ENCODE assay signal across 8 cellular contexts in the genomic region with DNA sequence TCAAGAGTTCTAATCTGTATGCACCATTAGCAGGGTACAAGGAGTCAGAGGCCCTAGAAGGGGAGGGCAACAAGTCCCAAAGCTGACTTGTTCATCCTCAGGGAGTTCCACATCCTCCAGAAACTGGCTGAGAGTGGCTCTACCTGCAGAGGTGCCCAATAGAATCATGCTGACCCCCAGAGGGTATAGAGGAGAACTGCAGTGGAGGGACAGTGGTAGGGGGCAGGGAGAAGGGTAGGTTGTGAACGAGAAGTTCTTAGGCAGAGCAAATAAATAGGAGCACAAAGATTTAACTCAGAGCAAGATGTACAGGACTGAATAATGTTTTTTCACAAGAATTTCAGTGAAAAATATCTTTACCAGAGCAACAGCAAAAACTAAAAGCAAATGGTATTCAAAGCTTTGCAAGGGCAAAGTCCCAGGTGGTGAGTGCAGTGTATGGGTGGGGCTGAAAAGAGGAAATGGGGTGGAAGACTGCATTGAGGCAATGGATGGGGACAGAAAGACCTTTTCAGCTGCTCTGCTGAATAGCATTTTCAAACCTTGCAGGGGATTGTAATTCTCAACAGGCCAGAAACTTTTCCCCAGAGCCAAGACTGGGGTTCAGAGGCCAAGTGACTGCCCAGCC.
DNase-seq lines count a peak whose midpoint lies in the region; ATAC-seq, FAIRE-seq and TF ChIP-seq lines count a peak whose summit lies in the region.

No MANE protein-coding gene starts in this region.

- H3K4me3 ChIP-seq in HFF-Myc (replicated peaks; ENCODE audit: low read depth, low read length) (no peak overlapping the region), coronary artery (no peak overlapping the region)

- peak overlapping the region; percentile 2 for H3K27ac Mint-ChIP-seq in memory B cell

- H3K27ac ChIP-seq in coronary artery, result no peak overlapping the region

- FAIRE-seq in GM18507 (lab: Jason Lieb, UNC), result peak; percentile 74

- peaks cover 23% of the 10 kb centered on the region for H3K36me3 Mint-ChIP-seq in memory B cell

- H3K4me1 Mint-ChIP-seq in memory B cell, result peaks cover 43% of the 10 kb centered on the region

- no peaks in the 10 kb centered on the region for H3K27me3 Mint-ChIP-seq in memory B cell

- peak overlapping the region; percentile 83 for H3K4me3 Mint-ChIP-seq in memory B cell

- H3K9me3 Mint-ChIP-seq in memory B cell, result no peaks in the 10 kb centered on the region

- TF ChIP-seq CTCF in HFF-Myc (IDR thresholded peaks at IDR 0.05; ENCODE audit: low read depth, low read length, missing control alignments) (peak; percentile 10), coronary artery (IDR thresholded peaks at IDR 0.05) (no peak)

- DNase-seq in GM18507 (ENCODE audit: extremely low spot score, insufficient read length, low read depth), result no peak
- no peak for DNase-seq in HFF-Myc (ENCODE audit: extremely low read depth, low read depth)
- peak; percentile 65 for DNase-seq in NOMO-1 treated with dmso at 0.1 percent for 144 hours (lab: John Stamatoyannopoulos, UW; ENCODE audit: unreplicated experiment)
- DNase-seq in memory B cell (ENCODE audit: low spot score in 2 of 2), result peak in 1 of 2 donors; percentile 57
- DNase-seq in hepatic stellate cell (ENCODE audit: low spot score), result no peak
- DNase-seq in hypothalamus (lab: John Stamatoyannopoulos, UW), result no peak
- no peak for DNase-seq in NCI-H2171 (lab: John Stamatoyannopoulos, UW)
- no peak for DNase-seq in coronary artery (ENCODE audit: low spot score)

- peak; percentile 92 for ATAC-seq in memory B cell (ENCODE audit: low read depth)
